Comparison of ENCODE assay signal across 9 cellular contexts in the genomic region with DNA sequence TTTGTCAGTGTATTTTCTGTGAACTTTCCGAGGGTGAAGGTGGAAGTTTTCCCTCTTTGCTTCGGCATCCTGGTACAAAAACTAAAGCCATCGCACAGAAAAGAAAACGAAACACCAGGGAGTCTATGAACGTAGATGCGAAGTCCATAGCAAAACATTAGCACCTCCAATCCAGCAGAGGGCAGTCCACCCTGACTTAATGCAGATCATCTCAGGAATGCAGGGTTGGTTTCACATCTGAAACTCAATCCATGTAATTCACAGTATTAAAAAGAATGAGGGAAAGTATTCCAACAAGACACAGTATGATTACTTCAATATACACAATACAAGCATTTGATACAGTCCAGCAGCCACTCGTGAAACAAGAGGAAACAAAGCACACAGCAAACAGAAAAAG.
DNase-seq lines count a peak whose midpoint lies in the region; ATAC-seq and TF ChIP-seq lines count a peak whose summit lies in the region.
"Had no signal": no experiment of that assay in that cellular context is flagged by ENCODE, and none has a peak within 500 bp of the region (broad histone marks: within the 10 kb centered on the region; RNA-seq: fewer than 3 reads in every experiment).

No MANE protein-coding gene starts in this region.

- DNase-seq in D341Med (ENCODE audit: low spot score) (peak; percentile 12), GM23248 (peak; percentile 18), left kidney (ENCODE audit: low read depth, low spot score) (peak; percentile 26), T-helper 2 cell (no peak), neuronal stem cell (ENCODE audit: low spot score) (no peak)
- DNase-seq: midbrain had no signal

- peak; percentile 35 for TF ChIP-seq CTCF in SU-DHL-6 (IDR thresholded peaks at IDR 0.05; ENCODE audit: insufficient read depth, low read length, poor library complexity, severe bottlenecking)

- no peak overlapping the region for H3K4ac ChIP-seq in neuronal stem cell (ENCODE audit: low read length)

- H3K9me2 ChIP-seq in GM23248 (ENCODE audit: insufficient read depth) (no peaks in the 10 kb centered on the region), SU-DHL-6 (replicated peaks; ENCODE audit: insufficient read depth, low read length) (no peaks in the 10 kb centered on the region)

- H4K20me1 ChIP-seq in GM23248 (ENCODE audit: insufficient read depth) (no peaks in the 10 kb centered on the region), SU-DHL-6 (ENCODE audit: low read depth, low read length) (no peaks in the 10 kb centered on the region)

- no peaks in the 10 kb centered on the region for H3K9me3 ChIP-seq in GM23248 (ENCODE audit: low read depth)
- no peaks in the 10 kb centered on the region for H3K9me3 ChIP-seq in SU-DHL-6 (ENCODE audit: insufficient read depth, low read length)
- peaks cover 3 to 7% of the 10 kb centered on the region in 2 donors for H3K9me3 ChIP-seq in neuronal stem cell (replicated peaks in 1 of 2; ENCODE audit: control insufficient read depth in 2 of 2, insufficient read depth in 1 of 2, low read depth in 1 of 2, low read length in 2 of 2)
- H3K9me3 ChIP-seq: esophagus muscularis mucosa had no signal

- H4K8ac ChIP-seq in neuronal stem cell (ENCODE audit: low read depth, low read length), result no peak overlapping the region

- H3K27ac ChIP-seq in GM23248 (no peak overlapping the region), SU-DHL-6 (ENCODE audit: low read depth, low read length) (no peak overlapping the region), neuronal stem cell (replicated peaks; ENCODE audit: low read length) (no peak overlapping the region)
- H3K27ac ChIP-seq: esophagus muscularis mucosa had no signal

- no peak overlapping the region for H3K18ac ChIP-seq in neuronal stem cell (ENCODE audit: low read length)

- no peak overlapping the region for H2BK5ac ChIP-seq in neuronal stem cell (ENCODE audit: low read length)

- H3K23ac ChIP-seq in neuronal stem cell (ENCODE audit: low read depth, low read length, poor library complexity), result no peak overlapping the region

- H3K4me3 ChIP-seq in GM23248 (no peak overlapping the region), SU-DHL-6 (ENCODE audit: insufficient read depth, low read length, poor library complexity, severe bottlenecking) (no peak overlapping the region), neuronal stem cell (ENCODE audit: low read length in 2 of 2) (no peak overlapping the region)
- H3K4me3 ChIP-seq: esophagus muscularis mucosa had no signal

- ATAC-seq in HG03442 (IDR thresholded peaks at IDR 0.05; ENCODE audit: unreplicated experiment), result no peak

- no peak overlapping the region for H2BK120ac ChIP-seq in neuronal stem cell (ENCODE audit: low read depth, low read length)

- H4K91ac ChIP-seq in neuronal stem cell (ENCODE audit: low read depth, low read length, poor library complexity), result no peak overlapping the region

- no peak overlapping the region for H3K9ac ChIP-seq in GM23248
- H3K9ac ChIP-seq in SU-DHL-6 (ENCODE audit: low read length), result no peak overlapping the region
- H3K9ac ChIP-seq in neuronal stem cell (ENCODE audit: low read depth, low read length, poor library complexity), result no peak overlapping the region

- 76 to 83% methylated on average over 7 of the region's 7 CpGs for WGBS in GM23248 (ENCODE audit: low coverage in 1 of 2, low lambda C conversion rate in 2 of 2, missing lambda C conversion rate in 2 of 2), 2 experiments
- WGBS in neuronal stem cell (ENCODE audit: extremely low coverage in 2 of 2, insufficient read length in 2 of 2, insufficient replicate concordance in 1 of 2), 2 donors, result no CpG with 5 or more reads among the region's 7 CpGs

- no peak overlapping the region for H2AK5ac ChIP-seq in neuronal stem cell (ENCODE audit: low read depth, low read length)

- no peaks in the 10 kb centered on the region for H3K79me1 ChIP-seq in neuronal stem cell (ENCODE audit: low read depth, low read length)

- H2BK15ac ChIP-seq in neuronal stem cell (ENCODE audit: low read length), result no peak overlapping the region

- H3K4me2 ChIP-seq in GM23248 (ENCODE audit: unreplicated experiment) (no peak overlapping the region), SU-DHL-6 (ENCODE audit: low read depth, low read length, poor library complexity, severe bottlenecking) (no peak overlapping the region), neuronal stem cell (ENCODE audit: insufficient read depth, low read length, poor library complexity, severe bottlenecking) (no peak overlapping the region)

- in situ Hi-C loops in GM23248 (cut with MboI), result no loop called here

- H3K79me2 ChIP-seq in GM23248 (ENCODE audit: insufficient read depth), result no peaks in the 10 kb centered on the region
- no peaks in the 10 kb centered on the region for H3K79me2 ChIP-seq in SU-DHL-6 (ENCODE audit: insufficient read depth, low read length)

- no peak overlapping the region for H3K14ac ChIP-seq in neuronal stem cell (ENCODE audit: low read length)

- no peaks in the 10 kb centered on the region for H3K4me1 ChIP-seq in GM23248 (ENCODE audit: insufficient read depth)
- H3K4me1 ChIP-seq in neuronal stem cell (ENCODE audit: control insufficient read depth in 2 of 2, insufficient read depth in 1 of 2, low read depth in 1 of 2, low read length in 2 of 2), result no peaks in the 10 kb centered on the region

- H2BK12ac ChIP-seq in neuronal stem cell (ENCODE audit: low read length), result no peak overlapping the region

- H2AFZ ChIP-seq in GM23248, result no peak overlapping the region
- H2AFZ ChIP-seq in SU-DHL-6 (ENCODE audit: low read depth, low read length, severe bottlenecking), result no peak overlapping the region
- H2AFZ ChIP-seq in neuronal stem cell (ENCODE audit: low read length), result no peak overlapping the region

- H3K36me3 ChIP-seq in GM23248 (ENCODE audit: low read depth), result no peaks in the 10 kb centered on the region
- no peaks in the 10 kb centered on the region for H3K36me3 ChIP-seq in SU-DHL-6 (ENCODE audit: low read length)
- no peaks in the 10 kb centered on the region for H3K36me3 ChIP-seq in neuronal stem cell (replicated peaks in 1 of 2; ENCODE audit: control insufficient read depth in 2 of 2, insufficient read depth in 2 of 2, low read length in 2 of 2)
- H3K36me3 ChIP-seq: esophagus muscularis mucosa had no signal

- H3F3A ChIP-seq in GM23248 (ENCODE audit: insufficient read depth) (no peaks in the 10 kb centered on the region; the same call in 1 of the 2 replicates), SU-DHL-6 (ENCODE audit: insufficient read depth) (no peaks in the 10 kb centered on the region)

- H3K27me3 ChIP-seq in GM23248 (replicated peaks; ENCODE audit: insufficient read depth) (no peaks in the 10 kb centered on the region), SU-DHL-6 (ENCODE audit: low read length) (no peaks in the 10 kb centered on the region), neuronal stem cell (ENCODE audit: control insufficient read depth in 3 of 3, insufficient read depth in 3 of 3, low read depth in 1 of 3, low read length in 3 of 3) (no peaks in the 10 kb centered on the region)

Comparison
In these comparisons a context has a peak if more than half of its experiments do, and no peak if none do; other contexts are left out.
1. DNase-seq: peak in D341Med (single experiment), GM23248 (single experiment) and left kidney (single experiment); none in T-helper 2 cell (0 of 5) and neuronal stem cell (single experiment).